Comparison of ENCODE assay signal across 8 cellular contexts in the genomic region with DNA sequence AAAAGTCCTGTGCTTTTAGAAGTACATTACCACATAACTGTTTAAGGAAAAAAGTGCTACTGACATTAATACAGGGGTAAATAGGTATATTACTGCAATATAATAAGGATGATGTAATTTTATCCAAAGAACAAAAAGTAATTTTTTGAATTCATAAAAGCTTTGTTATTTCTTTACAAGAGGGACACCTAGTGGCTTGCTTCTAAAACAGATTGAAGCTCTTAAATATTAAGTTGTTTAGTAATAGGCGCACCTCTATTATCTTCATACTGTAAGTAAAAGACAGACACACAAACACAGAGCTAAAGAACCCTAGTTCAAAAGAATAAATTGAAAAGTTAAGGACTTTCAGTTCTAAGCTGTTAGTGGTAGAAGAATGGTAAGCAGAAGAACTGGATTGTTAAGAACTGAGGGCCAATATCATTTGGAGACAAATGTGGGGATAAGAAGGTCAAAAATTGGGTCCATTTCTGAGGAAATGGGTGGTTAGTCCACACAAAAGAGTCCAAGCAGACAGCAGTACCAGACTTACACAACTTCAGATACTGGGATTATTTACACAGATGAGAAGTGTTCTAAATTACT. TPM values are rescaled to one million over a fixed set of nuclear protein-coding genes. Genes with fewer than 3 reads are reported as not detected.
DNase-seq lines count a peak whose midpoint lies in the region; ATAC-seq and TF ChIP-seq lines count a peak whose summit lies in the region.

No MANE protein-coding gene starts in this region.

- no peak overlapping the region for H3K27ac ChIP-seq in right lobe of liver

- H3K36me3 Mint-ChIP-seq in HFFc6 (ENCODE audit: low read depth): 0 out of 2 replicates have a peak, but pooled peaks cover 3% of the 10 kb centered on the region
- H3K36me3 Mint-ChIP-seq in immature natural killer cell: peaks cover 11 to 16% (median 13%) of the 10 kb centered on the region in 3 donors

- no peak overlapping the region; the same call in 1 of the 2 replicates for H3K4me3 Mint-ChIP-seq in HFFc6
- no peak overlapping the region for H3K4me3 Mint-ChIP-seq in immature natural killer cell

- no peaks in the 10 kb centered on the region for H3K9me3 ChIP-seq in right lobe of liver

- H3K36me3 ChIP-seq in right lobe of liver: no peaks in the 10 kb centered on the region

- TF ChIP-seq POLR2A in right lobe of liver (IDR thresholded peaks at IDR 0.05): no peak

- intact Hi-C loops in right lobe of liver (cut with DNase I): loop anchor here in 1 of 2 donors (10.0 kb wide), 1 partner anchor 78 kb away; no protein-coding TSS in a partner anchor

- H3K4me3 ChIP-seq in AG10803 (ENCODE audit: low read length) (no peak overlapping the region), right lobe of liver (no peak overlapping the region)

- no peaks in the 10 kb centered on the region for H3K27me3 ChIP-seq in right lobe of liver

- 31% methylated on average over 1 of the region's 1 CpG for WGBS in right lobe of liver (ENCODE audit: insufficient coverage, low coverage, low lambda C conversion rate, missing lambda C conversion rate)

- DNase-seq in AG10803 (ENCODE audit: low read depth) (peak; percentile 79), HFFc6 (peak; percentile 61), amniotic stem cell (lab: John Stamatoyannopoulos, UW) (peak; percentile 43), right lobe of liver (no peak), NCI-H146 (lab: John Stamatoyannopoulos, UW) (no peak), SHP77 (lab: John Stamatoyannopoulos, UW) (no peak), immature natural killer cell (no peak), NK-92 (lab: John Stamatoyannopoulos, UW; ENCODE audit: unreplicated experiment) (no peak)

- H3K27ac Mint-ChIP-seq in HFFc6 (peak overlapping the region; percentile 64), immature natural killer cell (no peak overlapping the region)

- no peaks in the 10 kb centered on the region for H3K9me3 Mint-ChIP-seq in HFFc6
- H3K9me3 Mint-ChIP-seq in immature natural killer cell: no peaks in the 10 kb centered on the region

- H3K4me1 Mint-ChIP-seq in HFFc6 (ENCODE audit: low read depth): peaks cover 51% of the 10 kb centered on the region
- peaks cover 1 to 17% of the 10 kb centered on the region in 2 donors for H3K4me1 Mint-ChIP-seq in immature natural killer cell

- TF ChIP-seq CTCF in AG10803 (conservative IDR thresholded peaks at IDR 0.05; ENCODE audit: low read length): peak; percentile 66
- peak; percentile 84 for TF ChIP-seq CTCF in HFFc6 (IDR thresholded peaks at IDR 0.05)
- peak; percentile 45 to 56 (median 50) for TF ChIP-seq CTCF in right lobe of liver (IDR thresholded peaks at IDR 0.05)

- peaks cover 0 to 5% (median 0%) of the 10 kb centered on the region in 4 donors for H3K4me1 ChIP-seq in right lobe of liver

- no peaks in the 10 kb centered on the region for H3K27me3 Mint-ChIP-seq in HFFc6 (ENCODE audit: insufficient read depth)
- H3K27me3 Mint-ChIP-seq in immature natural killer cell (ENCODE audit: low read depth in 3 of 3): no peaks in the 10 kb centered on the region

- peak in 2 of 4 donors; percentile 41 to 42 for ATAC-seq in right lobe of liver

RNA-seq across cellular contexts. Expression of gene ZNHIT6, which starts 15.4 kb away (rescaled TPM):
- total RNA-seq in HFFc6 (2021; fragmentation: NEBNext Ultra II Directional; extraction: Animal tissue kit (Norgen Biotek cat#: 25700)): 10 to 100 TPM; 21.5 to 25.9 (median 23.6) TPM
- total RNA-seq in right lobe of liver: 1 to 10 TPM; 3.1 to 5.1 (median 4.2) TPM
- polyA plus RNA-seq in immature natural killer cell: 10 to 100 TPM in 1 of 3 donors, 1 to 10 TPM in 2; 6.0 to 17.4 (median 6.3) TPM

Comparison
In these comparisons a context has a peak if more than half of its experiments do, and no peak if none do; other contexts are left out.
1. DNase-seq: peak in AG10803 (single experiment), HFFc6 (single experiment) and amniotic stem cell (single experiment); none in right lobe of liver (0 of 3), NCI-H146 (single experiment), SHP77 (0 of 2), immature natural killer cell (0 of 3) and NK-92 (single experiment).
2. Peak in every context shown above with its lines, with median percentiles within 50 percentile points of each other: CTCF ChIP-seq.